Comparison of ENCODE assay signal across 20 cellular contexts in genomic region chr11:68047437-68048290, GRCh38. TPM values are rescaled to one million over a fixed set of nuclear protein-coding genes. Genes with fewer than 3 reads are reported as not detected.
DNase-seq lines count a peak whose midpoint lies in the region; ATAC-seq, FAIRE-seq and TF ChIP-seq lines count a peak whose summit lies in the region.
"Had no signal": no experiment of that assay in that cellular context is flagged by ENCODE, and none has a peak within 500 bp of the region (broad histone marks: within the 10 kb centered on the region; RNA-seq: fewer than 3 reads in every experiment).

No MANE protein-coding gene starts in this region.

- no peak overlapping the region for H2BK120ac ChIP-seq in trophoblast cell (ENCODE audit: insufficient read depth, low read length, poor library complexity)

- no peak overlapping the region for H3K23ac ChIP-seq in trophoblast cell (ENCODE audit: low read length)

- H3K9me3 ChIP-seq in body of pancreas (no peaks in the 10 kb centered on the region), trophoblast cell (ENCODE audit: insufficient read depth, low read depth, low read length) (peaks cover 3% of the 10 kb centered on the region)

- H4K12ac ChIP-seq in trophoblast cell (ENCODE audit: low read depth, low read length), result no peak overlapping the region

- 81 to 87% methylated on average over 28 to 34 of the region's 37 CpGs for WGBS in body of pancreas, 2 donors
- no CpG with 5 or more reads among the region's 37 CpGs for WGBS in trophoblast cell (ENCODE audit: extremely low coverage, insufficient coverage, insufficient read length)

- TF ChIP-seq POLR2A in body of pancreas (IDR thresholded peaks at IDR 0.05) (no peak), GM12891 (IDR thresholded peaks at IDR 0.05; ENCODE audit: low read depth, low read length) (no peak)

- no peak overlapping the region for H3K4me3 ChIP-seq in body of pancreas
- H3K4me3 ChIP-seq in trophoblast cell (ENCODE audit: low read depth, low read length), result no peak overlapping the region
- H3K4me3 ChIP-seq: GM12878, PC-9 had no signal

- H3K9me3 Mint-ChIP-seq in activated CD4-positive, alpha-beta T cell treated with anti-CD3 and anti-CD28 coated beads for 36 hours (ENCODE audit: low read depth), result no peaks in the 10 kb centered on the region

- H3K27ac ChIP-seq in body of pancreas (peak overlapping the region in 3 of 4 donors; percentile 71 to 79 (median 72)), trophoblast cell (ENCODE audit: low read depth, low read length) (no peak overlapping the region)
- H3K27ac ChIP-seq: 22Rv1, HL-60, KMS-11, PC-9 had no signal

- H2BK12ac ChIP-seq in trophoblast cell (ENCODE audit: low read length), result no peak overlapping the region

- H3K14ac ChIP-seq in trophoblast cell (ENCODE audit: low read length), result no peak overlapping the region

- H3K4me1 Mint-ChIP-seq in activated CD4-positive, alpha-beta T cell treated with anti-CD3 and anti-CD28 coated beads for 36 hours, result no peaks in the 10 kb centered on the region

- H3K27me3 ChIP-seq in body of pancreas (no peaks in the 10 kb centered on the region), trophoblast cell (ENCODE audit: insufficient read depth, low read length) (no peaks in the 10 kb centered on the region)

- H3K79me2 ChIP-seq in trophoblast cell (ENCODE audit: control insufficient read depth, insufficient read depth, low read length, poor library complexity), result no peaks in the 10 kb centered on the region

- intact Hi-C loops in activated CD4-positive, alpha-beta T cell treated with anti-CD3 and anti-CD28 coated beads for 36 hours (cut with DNase I, micrococcal nuclease), result no loop called here
- intact Hi-C loops in body of pancreas (cut with DNase I), result no loop called here
- intact Hi-C loops in posterior vena cava (cut with DNase I), result no loop called here

- H4K8ac ChIP-seq in trophoblast cell (ENCODE audit: low read depth, low read length), result no peak overlapping the region

- peak; percentile 3 for DNase-seq in activated CD4-positive, alpha-beta T cell treated with anti-CD3 and anti-CD28 coated beads for 36 hours
- no peak for DNase-seq in activated CD4-positive, alpha-beta T cell treated with anti-CD3 and anti-CD28 coated beads for 48 hours
- DNase-seq in GM13976 (ENCODE audit: low spot score) (peak; percentile 33), body of pancreas (no peak), trophoblast cell (peak; percentile 83 to 84), posterior vena cava (ENCODE audit: low spot score) (no peak), GM12891 (ENCODE audit: insufficient read length, low spot score) (no peak)
- DNase-seq: MM.1S, NCI-H1105 treated with DMSO at 0.1 percent for 48 hours, NCI-H187, NCI-H446, NCI-H748 treated with DMSO at 0.1 percent for 48 hours, PC-9 had no signal

- H3K4me1 ChIP-seq in body of pancreas (peaks cover 63% of the 10 kb centered on the region), trophoblast cell (ENCODE audit: control insufficient read depth in 1 of 2, insufficient read depth in 2 of 2, low read length in 2 of 2) (no peaks in the 10 kb centered on the region)

- peaks cover 17% of the 10 kb centered on the region for H3K36me3 Mint-ChIP-seq in activated CD4-positive, alpha-beta T cell treated with anti-CD3 and anti-CD28 coated beads for 36 hours (ENCODE audit: low read depth)

- no peaks in the 10 kb centered on the region for H3K79me1 ChIP-seq in trophoblast cell (ENCODE audit: low read length)

- no peak overlapping the region for H3K27ac Mint-ChIP-seq in activated CD4-positive, alpha-beta T cell treated with anti-CD3 and anti-CD28 coated beads for 36 hours

- H3K36me3 ChIP-seq in body of pancreas (replicated peaks in 1 of 2; ENCODE audit: insufficient read depth in 1 of 2, low read depth in 2 of 2), result peaks cover 7 to 26% of the 10 kb centered on the region in 2 donors
- peaks cover 72 to 78% of the 10 kb centered on the region in 2 experiments for H3K36me3 ChIP-seq in trophoblast cell (ENCODE audit: control insufficient read depth in 1 of 2, insufficient read depth in 2 of 2, low read length in 2 of 2)

- H3K4me3 Mint-ChIP-seq in activated CD4-positive, alpha-beta T cell treated with anti-CD3 and anti-CD28 coated beads for 36 hours, result no peak overlapping the region

- in situ Hi-C loops in GM13976 (cut with MboI; ENCODE audit: low sequenced_read_pairs, unreplicated experiment), result no loop called here

- H3K27me3 Mint-ChIP-seq in activated CD4-positive, alpha-beta T cell treated with anti-CD3 and anti-CD28 coated beads for 36 hours, result no peaks in the 10 kb centered on the region

- ATAC-seq in activated CD4-positive, alpha-beta T cell treated with anti-CD3 and anti-CD28 coated beads for 36 hours, result no peak
- ATAC-seq in body of pancreas (no peak), GM21717 (IDR thresholded peaks at IDR 0.05; ENCODE audit: unreplicated experiment) (no peak)
- ATAC-seq: Right ventricle myocardium inferior had no signal

- no peak for FAIRE-seq in GM12891 (lab: Jason Lieb, UNC)
- FAIRE-seq: GM12878, H54 had no signal

- H4K91ac ChIP-seq in trophoblast cell (ENCODE audit: low read depth, low read length), result no peak overlapping the region

- no peak overlapping the region for H3K4me2 ChIP-seq in trophoblast cell (ENCODE audit: low read length)
- H3K4me2 ChIP-seq: KMS-11, PC-9 had no signal

- H2AFZ ChIP-seq in trophoblast cell (ENCODE audit: insufficient read depth, low read length, poor library complexity), result no peak overlapping the region
- H2AFZ ChIP-seq: PC-9 had no signal

- TF ChIP-seq CTCF in GM13976 (IDR thresholded peaks at IDR 0.05; ENCODE audit: borderline replicate concordance, control extremely low read depth, extremely low read depth, insufficient read depth, missing control alignments) (no peak), body of pancreas (IDR thresholded peaks at IDR 0.05) (no peak)

- H2BK5ac ChIP-seq in trophoblast cell (ENCODE audit: low read depth, low read length, poor library complexity), result no peak overlapping the region

- no peak overlapping the region for H3K18ac ChIP-seq in trophoblast cell (ENCODE audit: low read length)

- H2AK5ac ChIP-seq in trophoblast cell (ENCODE audit: low read length), result no peak overlapping the region

- POLR2A ChIA-PET in activated CD4-positive, alpha-beta T cell treated with anti-CD3 and anti-CD28 coated beads for 36 hours (lab: Charles Lee), result no interaction called here

- H3K9ac ChIP-seq in trophoblast cell (ENCODE audit: low read length), result no peak overlapping the region
- H3K9ac ChIP-seq: KMS-11 had no signal

- CTCF ChIA-PET in activated CD4-positive, alpha-beta T cell treated with anti-CD3 and anti-CD28 coated beads for 36 hours (lab: Charles Lee), result no interaction called here

- H3K4ac ChIP-seq in trophoblast cell (ENCODE audit: low read depth, low read length), result no peak overlapping the region

TF ChIP-seq in GM12891, 5 proteins besides CTCF, POLR2A, EP300 and RAD21:
- TF ChIP-seq PAX5 (IDR thresholded peaks at IDR 0.05; ENCODE audit: insufficient read depth, low read length, severe bottlenecking) (no peak), POLR2AphosphoS5 (IDR thresholded peaks at IDR 0.05; ENCODE audit: low read depth, low read length) (no peak), TAF1 (IDR thresholded peaks at IDR 0.05; ENCODE audit: low read depth, low read length) (no peak), SPI1 (IDR thresholded peaks at IDR 0.05; ENCODE audit: low read depth, low read length) (no peak)

RNA-seq across cellular contexts. Expression of gene TCIRG1, which starts 8.8 kb away (rescaled TPM):
- total RNA-seq in activated CD4-positive, alpha-beta T cell treated with anti-CD3 and anti-CD28 coated beads for 36 hours, result 100 to 1,000 TPM; 117 to 151 TPM
- total RNA-seq in body of pancreas (100 to 1,000 TPM; 488 to 798 TPM), posterior vena cava (100 to 1,000 TPM in 1 of 2 donors, 10 to 100 TPM in 1; 80.8 to 105 TPM)
- 43.6 and 47.2 TPM in 2 replicates for polyA plus RNA-seq in trophoblast cell (2013)
- polyA plus RNA-seq in GM12891 (2012; ENCODE audit: low read depth, missing spikeins), result 85.7 TPM

RNA-seq across cellular contexts. Expression of gene NDUFS8, which starts 17.2 kb away (rescaled TPM):
- 100 to 1,000 TPM; 108 to 113 TPM for total RNA-seq in activated CD4-positive, alpha-beta T cell treated with anti-CD3 and anti-CD28 coated beads for 36 hours
- total RNA-seq in body of pancreas (100 to 1,000 TPM; 108 to 109 TPM), posterior vena cava (100 to 1,000 TPM in 1 of 2 donors, 10 to 100 TPM in 1; 95.3 to 101 TPM)
- polyA plus RNA-seq in trophoblast cell (2013), result 81.4 and 85.8 TPM in 2 replicates
- polyA plus RNA-seq in GM12891 (2012; ENCODE audit: low read depth, missing spikeins), result 127 TPM

RNA-seq across cellular contexts. Expression of gene ALDH3B1, which starts 37.5 kb away (rescaled TPM):
- total RNA-seq in activated CD4-positive, alpha-beta T cell treated with anti-CD3 and anti-CD28 coated beads for 36 hours, result not detected
- total RNA-seq in body of pancreas, result 10 to 100 TPM; 15.2 to 18.4 TPM
- 0.42 TPM in 2 replicates for polyA plus RNA-seq in trophoblast cell (2013)
- total RNA-seq in posterior vena cava, result 10 to 100 TPM; 11.2 to 15.0 TPM
- polyA plus RNA-seq in GM12891 (2012; ENCODE audit: low read depth, missing spikeins), result 0.06 TPM

RNA-seq across cellular contexts. Expression of gene UNC93B1, which starts 43.8 kb away (rescaled TPM):
- 10 to 100 TPM; 16.3 to 16.7 TPM for total RNA-seq in activated CD4-positive, alpha-beta T cell treated with anti-CD3 and anti-CD28 coated beads for 36 hours
- total RNA-seq in body of pancreas (10 to 100 TPM; 33.9 to 40.5 TPM), posterior vena cava (10 to 100 TPM; 15.9 to 28.5 TPM)
- 6.6 and 7.0 TPM in 2 replicates for polyA plus RNA-seq in trophoblast cell (2013)
- polyA plus RNA-seq in GM12891 (2012; ENCODE audit: low read depth, missing spikeins), result 34.5 TPM

Comparison
In these comparisons a context has a peak if more than half of its experiments do, and no peak if none do; other contexts are left out.
1. DNase-seq: peak in activated CD4-positive, alpha-beta T cell treated with anti-CD3 and anti-CD28 coated beads for 36 hours (single experiment), GM13976 (single experiment) and trophoblast cell (2 of 2); none in activated CD4-positive, alpha-beta T cell treated with anti-CD3 and anti-CD28 coated beads for 48 hours (single experiment), body of pancreas (0 of 4), posterior vena cava (single experiment) and GM12891 (single experiment).
2. RNA of gene ALDH3B1, which starts 37.5 kb away (total RNA-seq): 15.2 to 18.4 TPM in body of pancreas and 11.2 to 15.0 TPM in posterior vena cava; not detected in activated CD4-positive, alpha-beta T cell treated with anti-CD3 and anti-CD28 coated beads for 36 hours; every median in the first group is over 10 times any median in the second.